ENCODE assay signal across 15 cellular contexts in the genomic region with DNA sequence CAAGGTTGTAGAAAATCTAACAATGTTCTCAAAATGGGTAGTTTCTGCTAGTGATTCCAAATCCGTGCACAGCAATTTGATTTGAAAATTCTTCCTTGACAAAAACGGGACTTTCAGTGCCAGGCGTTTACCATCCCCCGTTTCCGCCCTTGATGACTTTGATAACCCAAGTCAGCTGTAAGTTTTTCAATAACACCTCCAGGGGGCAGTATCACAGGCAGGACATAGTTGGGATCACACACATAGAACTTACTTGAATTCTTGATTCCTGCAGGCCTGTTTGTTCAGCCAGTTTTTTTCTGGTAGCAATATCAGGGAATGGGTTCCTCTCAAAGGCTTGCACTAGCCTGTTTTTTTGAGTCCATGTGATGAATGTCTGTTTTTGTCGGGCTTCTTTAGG. TPM values are rescaled to one million over a fixed set of nuclear protein-coding genes. Genes with fewer than 3 reads are reported as not detected.
A peak's percentile ranks its signal among the peaks of the same experiment; 100 is the strongest.
DNase-seq lines count a peak whose midpoint lies in the region; ATAC-seq and TF ChIP-seq lines count a peak whose summit lies in the region.
"Had no signal": no experiment of that assay in that cellular context is flagged by ENCODE, and none has a peak within 500 bp of the region (broad histone marks: within the 10 kb centered on the region; RNA-seq: fewer than 3 reads in every experiment).

No MANE protein-coding gene starts in this region.

- TF ChIP-seq CTCF in HFFc6 (IDR thresholded peaks at IDR 0.05): peak; percentile 55

- H3K4me3 Mint-ChIP-seq in HFFc6: no peak overlapping the region

- H3K27me3 Mint-ChIP-seq in HFFc6 (ENCODE audit: insufficient read depth): no peaks in the 10 kb centered on the region; the same call in none of the 2 replicates

- DNase-seq in Daoy (ENCODE audit: low read depth) (peak; percentile 18), HFFc6 (no peak), SK-MEL-5 (ENCODE audit: low read depth, low spot score) (peak; percentile 22), iPS-NIHi7 (ENCODE audit: extremely low spot score) (peak; percentile 45), pons (ENCODE audit: low spot score) (no peak), GF-D8 (lab: John Stamatoyannopoulos, UW) (no peak)
- DNase-seq: activated gamma-delta T cell, MV-4-11, NCI-H510A treated with DMSO at 0.1 percent for 48 hours had no signal

- no peaks in the 10 kb centered on the region for H3K36me3 Mint-ChIP-seq in HFFc6 (ENCODE audit: low read depth)

- peaks cover 9% of the 10 kb centered on the region for H3K4me1 Mint-ChIP-seq in HFFc6 (ENCODE audit: low read depth)

- H3K27ac Mint-ChIP-seq in HFFc6: no peak overlapping the region

- H3K9me3 Mint-ChIP-seq in HFFc6: no peaks in the 10 kb centered on the region

- in situ Hi-C loops in SK-MEL-5 (cut with HindIII; ENCODE audit: low pct_unique_long_range_greater_than_20kb, low sequenced_read_pairs): no loop called here

- no peak for ATAC-seq in GM19455 (IDR thresholded peaks at IDR 0.05; ENCODE audit: unreplicated experiment)
- ATAC-seq: esophagus mucosa had no signal

RNA-seq across cellular contexts. Expression of a gene that starts 5.6 kb away (rescaled TPM):
- total RNA-seq in Daoy (2014; rRNA removed; shearing (Covaris generic)): not detected in 2 replicates
- total RNA-seq in HFFc6 (2021; fragmentation: NEBNext Ultra II Directional; extraction: Animal tissue kit (Norgen Biotek cat#: 25700)): not detected
- not detected in 2 replicates for total RNA-seq in SK-MEL-5 (2014; rRNA removed; shearing (Covaris generic))
- polyA plus RNA-seq in SK-MEL-5 (2015; cell fraction: cytosol; rRNA removed): not detected in 2 replicates
- not detected in 2 replicates for polyA plus RNA-seq in SK-MEL-5 (2015; cell fraction: nucleus; rRNA removed)
- total RNA-seq: bronchial epithelial cell, esophagus mucosa, mucosa of gallbladder, renal cortical epithelial cell, SJCRH30 had no signal

RNA-seq across cellular contexts. Expression of a gene that starts 18.9 kb away (rescaled TPM):
- total RNA-seq in Daoy (2014; rRNA removed; shearing (Covaris generic)): not detected in 2 replicates
- not detected for total RNA-seq in HFFc6 (2021; fragmentation: NEBNext Ultra II Directional; extraction: Animal tissue kit (Norgen Biotek cat#: 25700))
- total RNA-seq in SK-MEL-5 (2014; rRNA removed; shearing (Covaris generic)): not detected in 2 replicates
- polyA plus RNA-seq in SK-MEL-5 (2015; cell fraction: cytosol; rRNA removed): not detected in 2 replicates
- polyA plus RNA-seq in SK-MEL-5 (2015; cell fraction: nucleus; rRNA removed): not detected in 2 replicates
- total RNA-seq: bronchial epithelial cell, esophagus mucosa, mucosa of gallbladder, renal cortical epithelial cell, SJCRH30 had no signal

RNA-seq across cellular contexts. Expression of a gene that starts 30.6 kb away (rescaled TPM):
- total RNA-seq in Daoy (2014; rRNA removed; shearing (Covaris generic)): not detected in 2 replicates
- total RNA-seq in HFFc6 (2021; fragmentation: NEBNext Ultra II Directional; extraction: Animal tissue kit (Norgen Biotek cat#: 25700)): not detected
- total RNA-seq in SK-MEL-5 (2014; rRNA removed; shearing (Covaris generic)): not detected in 2 replicates
- polyA plus RNA-seq in SK-MEL-5 (2015; cell fraction: cytosol; rRNA removed): not detected in 2 replicates
- polyA plus RNA-seq in SK-MEL-5 (2015; cell fraction: nucleus; rRNA removed): not detected in 2 replicates
- total RNA-seq: bronchial epithelial cell, esophagus mucosa, mucosa of gallbladder, renal cortical epithelial cell, SJCRH30 had no signal

RNA-seq across cellular contexts. Expression of a gene that starts 48.1 kb away (rescaled TPM):
- total RNA-seq in Daoy (2014; rRNA removed; shearing (Covaris generic)): 60.2 and 70.8 TPM in 2 replicates
- total RNA-seq in HFFc6 (2021; fragmentation: NEBNext Ultra II Directional; extraction: Animal tissue kit (Norgen Biotek cat#: 25700)): 10 to 100 TPM; 67.9 to 87.8 (median 70.6) TPM
- 36.3 and 41.9 TPM in 2 replicates for total RNA-seq in SK-MEL-5 (2014; rRNA removed; shearing (Covaris generic))
- polyA plus RNA-seq in SK-MEL-5 (2015; cell fraction: cytosol; rRNA removed): 53.3 and 69.3 TPM in 2 replicates
- polyA plus RNA-seq in SK-MEL-5 (2015; cell fraction: nucleus; rRNA removed): 24.1 and 25.7 TPM in 2 replicates

RNA-seq across cellular contexts. Expression of a gene that starts 48.2 kb away (rescaled TPM):
- 198 and 234 TPM in 2 replicates for total RNA-seq in Daoy (2014; rRNA removed; shearing (Covaris generic))
- 100 to 1,000 TPM; 135 to 158 (median 152) TPM for total RNA-seq in HFFc6 (2021; fragmentation: NEBNext Ultra II Directional; extraction: Animal tissue kit (Norgen Biotek cat#: 25700))
- total RNA-seq in SK-MEL-5 (2014; rRNA removed; shearing (Covaris generic)): 230 and 243 TPM in 2 replicates
- 152 and 155 TPM in 2 replicates for polyA plus RNA-seq in SK-MEL-5 (2015; cell fraction: cytosol; rRNA removed)
- polyA plus RNA-seq in SK-MEL-5 (2015; cell fraction: nucleus; rRNA removed): 45.3 and 62.1 TPM in 2 replicates

Comparison
In these comparisons a context has a peak if more than half of its experiments do, and no peak if none do; other contexts are left out.
1. DNase-seq: peak in Daoy (single experiment), SK-MEL-5 (single experiment) and iPS-NIHi7 (single experiment); none in HFFc6 (single experiment), pons (single experiment) and GF-D8 (single experiment).